19 cellular contexts compared by ENCODE assay signal in the genomic region with DNA sequence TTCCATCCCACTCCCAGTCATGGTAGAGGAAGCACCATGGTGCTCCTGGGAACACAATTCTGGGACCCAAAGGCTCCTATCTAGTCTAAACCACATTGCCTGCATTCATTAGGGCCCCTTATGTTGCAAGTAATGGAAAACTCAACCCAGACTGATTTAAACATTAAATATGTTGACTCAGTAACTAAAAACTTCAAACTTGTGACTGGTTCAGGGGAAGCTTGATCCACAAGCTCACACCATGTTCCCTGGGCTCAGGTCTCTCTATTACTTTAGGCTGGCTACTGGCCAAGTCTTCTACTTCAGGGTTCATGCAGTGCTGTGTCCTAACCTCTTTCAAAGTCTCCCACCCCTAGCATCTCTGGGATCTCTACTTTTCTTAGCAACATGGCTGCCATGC. TPM values are rescaled to one million over a fixed set of nuclear protein-coding genes. Genes with fewer than 3 reads are reported as not detected.
DNase-seq lines count a peak whose midpoint lies in the region; ATAC-seq, FAIRE-seq and TF ChIP-seq lines count a peak whose summit lies in the region.
"Had no signal": no experiment of that assay in that cellular context is flagged by ENCODE, and none has a peak within 500 bp of the region (broad histone marks: within the 10 kb centered on the region; RNA-seq: fewer than 3 reads in every experiment).

No MANE protein-coding gene starts in this region.

- no peak overlapping the region for H3K4me3 Mint-ChIP-seq in activated B cell treated with CpG ODN at 0.5 μM for 24 hours

- H3K4me2 ChIP-seq in HepG2 (ENCODE audit: low read depth, low read length): no peak overlapping the region

- intact Hi-C loops in HepG2 (cut with micrococcal nuclease; ENCODE audit: unreplicated experiment) (no loop called here), right lobe of liver (cut with DNase I) (no loop called here), activated B cell treated with CpG ODN at 0.5 μM for 24 hours (cut with micrococcal nuclease) (loop anchor here (2.0 kb wide), 1 partner anchor 17 kb away; no protein-coding TSS in a partner anchor)

- no peaks in the 10 kb centered on the region for H3K9me3 Mint-ChIP-seq in activated B cell treated with CpG ODN at 0.5 μM for 24 hours

- H3K36me3 ChIP-seq in HepG2 (replicated peaks in 1 of 2; ENCODE audit: control insufficient read depth in 1 of 2, insufficient read depth in 2 of 2, low read length in 2 of 2) (no peaks in the 10 kb centered on the region; a peak in 1 of 5 replicates), right lobe of liver (no peaks in the 10 kb centered on the region), tibial nerve (peaks cover 0 to 16% (median 0%) of the 10 kb centered on the region in 3 donors)

- H3K79me2 ChIP-seq in HepG2 (ENCODE audit: insufficient read depth, low read length): no peaks in the 10 kb centered on the region

- no peaks in the 10 kb centered on the region for H3K27me3 Mint-ChIP-seq in activated B cell treated with CpG ODN at 0.5 μM for 24 hours

- H3K9me3 ChIP-seq in HepG2 (ENCODE audit: low read length): no peaks in the 10 kb centered on the region
- no peaks in the 10 kb centered on the region for H3K9me3 ChIP-seq in right lobe of liver
- no peaks in the 10 kb centered on the region for H3K9me3 ChIP-seq in tibial nerve

- no peaks in the 10 kb centered on the region for H3K4me1 ChIP-seq in HepG2 (ENCODE audit: insufficient read depth, low read length)
- peaks cover 0 to 12% (median 2%) of the 10 kb centered on the region in 4 donors for H3K4me1 ChIP-seq in right lobe of liver
- no peaks in the 10 kb centered on the region for H3K4me1 ChIP-seq in tibial nerve

- H3K4me1 Mint-ChIP-seq in activated B cell treated with CpG ODN at 0.5 μM for 24 hours: peaks cover 10% of the 10 kb centered on the region

- no peak for TF ChIP-seq RAD21 in HepG2 (CRISPR knock-in tag; IDR thresholded peaks at IDR 0.05)

- TF ChIP-seq POLR2A in HepG2 (IDR thresholded peaks at IDR 0.05; ENCODE audit: insufficient read depth in 1 of 2, low read depth in 2 of 2, low read length in 2 of 2) (no peak), right lobe of liver (IDR thresholded peaks at IDR 0.05) (no peak), tibial nerve (IDR thresholded peaks at IDR 0.05) (no peak)

- H3K27ac Mint-ChIP-seq in activated B cell treated with CpG ODN at 0.5 μM for 24 hours: peak overlapping the region; percentile 9

- no peaks in the 10 kb centered on the region for H4K20me1 ChIP-seq in HepG2 (ENCODE audit: insufficient read depth, low read length)

- no peak for FAIRE-seq in HepG2 (lab: Jason Lieb, UNC)
- FAIRE-seq: GM19239 had no signal

- no peak overlapping the region for H3K9ac ChIP-seq in HepG2 (ENCODE audit: insufficient read depth, low read depth, low read length)

- ATAC-seq in HepG2: 0 out of 3 replicates have a peak, but pooled peaks have one; percentile 20
- no peak for ATAC-seq in right lobe of liver
- ATAC-seq in activated B cell treated with CpG ODN at 0.5 μM for 24 hours (ENCODE audit: low read depth): no peak
- no peak for ATAC-seq in activated CD4-positive, CD25-positive, alpha-beta regulatory T cell treated with anti-CD3 and anti-CD28 coated beads, Interleukin-2, amount 50 U/mL, for 24 hours
- ATAC-seq in HG02763 (IDR thresholded peaks at IDR 0.05; ENCODE audit: unreplicated experiment): no peak
- ATAC-seq: Panc1 had no signal

- H3K27ac ChIP-seq in HepG2 (ENCODE audit: extremely low read length, insufficient read depth, low read length) (no peak overlapping the region), right lobe of liver (no peak overlapping the region), tibial nerve (no peak overlapping the region)
- H3K27ac ChIP-seq: C4-2B had no signal

- H3K4me3 ChIP-seq in HepG2 (replicated peaks in 1 of 3; ENCODE audit: insufficient read depth in 1 of 3, low read depth in 2 of 3, low read length in 3 of 3): no peak overlapping the region
- no peak overlapping the region for H3K4me3 ChIP-seq in right lobe of liver
- no peak overlapping the region for H3K4me3 ChIP-seq in tibial nerve

- no peak overlapping the region for H2AFZ ChIP-seq in HepG2 (ENCODE audit: low read length)

- CTCF ChIA-PET in HepG2 (lab: Yijun Ruan, JAX; ENCODE audit: low intra/inter-chr PET ratio, low total read pairs) (no interaction called here), activated B cell treated with CpG ODN at 0.5 μM for 24 hours (lab: Charles Lee) (interaction anchor here (1.2 kb wide), 1 partner anchor 178 kb away, joined by 3 read pairs; no protein-coding TSS in a partner anchor)

- in situ Hi-C loops in HepG2 (cut with HindIII; ENCODE audit: extremely low pct_ligation_motif_present, low pct_unique_long_range_greater_than_20kb): no loop called here

- TF ChIP-seq EP300 in HepG2 (IDR thresholded peaks at IDR 0.05; ENCODE audit: low read depth in 2 of 2, low read length in 2 of 2) (no peak), HepG2 (CRISPR knock-in tag; IDR thresholded peaks at IDR 0.05; ENCODE audit: borderline replicate concordance) (no peak), tibial nerve (IDR thresholded peaks at IDR 0.05) (no peak)

- H3K27me3 ChIP-seq in HepG2 (ENCODE audit: control insufficient read depth in 1 of 2, insufficient read depth in 2 of 2, low read length in 2 of 2): 0 out of 5 replicates have a peak, but pooled peaks cover 0 to under 1% of the 10 kb centered on the region in 2 experiments
- no peaks in the 10 kb centered on the region for H3K27me3 ChIP-seq in right lobe of liver
- H3K27me3 ChIP-seq in tibial nerve: no peaks in the 10 kb centered on the region

- TF ChIP-seq CTCF in HepG2 (CRISPR knock-in tag; IDR thresholded peaks at IDR 0.05) (no peak), right lobe of liver (IDR thresholded peaks at IDR 0.05) (no peak), activated B cell treated with CpG ODN at 0.5 μM for 24 hours (IDR thresholded peaks at IDR 0.05) (no peak), tibial nerve (IDR thresholded peaks at IDR 0.05) (no peak)

- POLR2A ChIA-PET in HepG2 (lab: Yijun Ruan, JAX) (no interaction called here), activated B cell treated with CpG ODN at 0.5 μM for 24 hours (lab: Charles Lee) (interaction anchor here (0.7 kb wide), 1 partner anchor 134 kb away, joined by 5 read pairs; no protein-coding TSS in a partner anchor)

- H3K36me3 Mint-ChIP-seq in activated B cell treated with CpG ODN at 0.5 μM for 24 hours (ENCODE audit: low read depth): peaks cover 50% of the 10 kb centered on the region

- no peak for DNase-seq in HepG2 (ENCODE audit: low spot score)
- DNase-seq in right lobe of liver: no peak
- DNase-seq in activated B cell treated with CpG ODN at 0.5 μM for 24 hours: no peak
- DNase-seq in kidney tubule cell (ENCODE audit: low spot score): peak; percentile 45
- DNase-seq in activated CD4-positive, CD25-positive, alpha-beta regulatory T cell treated with anti-CD3 and anti-CD28 coated beads, Interleukin-2, amount 50 U/mL, for 72 hours: no peak
- DNase-seq in tibial nerve (ENCODE audit: low spot score in 2 of 2): no peak
- DNase-seq: DMS153, KG1, NCI-H1436, NCI-H2029 treated with DMSO at 0.1 percent for 48 hours, NCI-H510A, NCI-H82 had no signal

- no TSS peak for BruUV-seq in HepG2 (replicated peaks; lab: Mats Ljungman, UMichigan)

RNA-seq across cellular contexts. Expression of gene WNT16, which starts 13.1 kb away (rescaled TPM):
- total RNA-seq in HepG2 (2016; rRNA removed; fragmentation: Illumina TruSeq; extraction: Trizol) (not detected in 2 replicates), right lobe of liver (not detected), activated B cell treated with CpG ODN at 0.5 μM for 24 hours (4.9 and 6.7 TPM in 2 replicates), tibial nerve (under 1 TPM in 2 of 4 donors, not detected in 2; 0.20 to 0.21 TPM)
- total RNA-seq in HepG2 (2016; cell fraction: cytosol; rRNA removed; fragmentation: Illumina TruSeq; extraction: Trizol; ENCODE audit: low read depth): not detected in 2 replicates
- not detected in 2 replicates for total RNA-seq in HepG2 (2016; cell fraction: insoluble cytoplasmic fraction; rRNA removed; fragmentation: Illumina TruSeq; extraction: Trizol)
- total RNA-seq in HepG2 (2016; cell fraction: membrane; rRNA removed; fragmentation: Illumina TruSeq; extraction: Trizol): not detected in 2 replicates
- not detected in 2 replicates for total RNA-seq in HepG2 (2016; cell fraction: nucleus; rRNA removed; fragmentation: Illumina TruSeq; extraction: Trizol)
- not detected in 2 replicates for polyA plus RNA-seq in HepG2 (2011; rRNA removed)
- not detected in 2 replicates for polyA plus RNA-seq in HepG2 (2011; cell fraction: cytosol; rRNA removed)
- polyA plus RNA-seq in HepG2 (2011; cell fraction: nucleus; rRNA removed): not detected in 2 replicates
- polyA plus RNA-seq in HepG2 (2012): not detected in 2 replicates
- not detected in 2 replicates for polyA plus RNA-seq in HepG2 (2016; cell fraction: cytosol; fragmentation: Illumina TruSeq; extraction: Trizol; ENCODE audit: low read depth)
- not detected in 2 replicates for polyA plus RNA-seq in HepG2 (2016; cell fraction: insoluble cytoplasmic fraction; fragmentation: Illumina TruSeq; extraction: Trizol; ENCODE audit: low read depth)
- not detected in 2 replicates for polyA plus RNA-seq in HepG2 (2016; cell fraction: membrane; fragmentation: Illumina TruSeq; extraction: Trizol; ENCODE audit: low read depth)
- not detected in 2 replicates for polyA plus RNA-seq in HepG2 (2016; cell fraction: nucleus; fragmentation: Illumina TruSeq; extraction: Trizol; ENCODE audit: insufficient read depth, low read depth)
- not detected in 2 replicates for polyA minus RNA-seq in HepG2 (2011; rRNA and poly(A)+ RNA removed; ENCODE audit: low replicate concordance)
- polyA minus RNA-seq in HepG2 (2011; cell fraction: cytosol; rRNA and poly(A)+ RNA removed): not detected in 2 replicates
- polyA minus RNA-seq in HepG2 (2011; cell fraction: nucleus; rRNA and poly(A)+ RNA removed): not detected in 2 replicates
- total RNA-seq: A172, SK-MEL-5 had no signal

RNA-seq across cellular contexts. Expression of gene FAM3C, which starts 54.2 kb away (rescaled TPM):
- 11.3 and 14.6 TPM in 2 replicates for total RNA-seq in HepG2 (2016; rRNA removed; fragmentation: Illumina TruSeq; extraction: Trizol)
- 4.1 and 4.8 TPM in 2 replicates for total RNA-seq in HepG2 (2016; cell fraction: cytosol; rRNA removed; fragmentation: Illumina TruSeq; extraction: Trizol; ENCODE audit: low read depth)
- 10.6 and 13.1 TPM in 2 replicates for total RNA-seq in HepG2 (2016; cell fraction: insoluble cytoplasmic fraction; rRNA removed; fragmentation: Illumina TruSeq; extraction: Trizol)
- 12.2 and 12.7 TPM in 2 replicates for total RNA-seq in HepG2 (2016; cell fraction: membrane; rRNA removed; fragmentation: Illumina TruSeq; extraction: Trizol)
- total RNA-seq in HepG2 (2016; cell fraction: nucleus; rRNA removed; fragmentation: Illumina TruSeq; extraction: Trizol): 27.4 and 29.2 TPM in 2 replicates
- 13.0 and 16.0 TPM in 2 replicates for polyA plus RNA-seq in HepG2 (2011; rRNA removed)
- polyA plus RNA-seq in HepG2 (2011; cell fraction: cytosol; rRNA removed): 5.8 and 10.3 TPM in 2 replicates
- 5.8 and 7.8 TPM in 2 replicates for polyA plus RNA-seq in HepG2 (2011; cell fraction: nucleus; rRNA removed)
- polyA plus RNA-seq in HepG2 (2012): 27.2 and 34.9 TPM in 2 replicates
- 8.3 and 10.9 TPM in 2 replicates for polyA plus RNA-seq in HepG2 (2016; cell fraction: cytosol; fragmentation: Illumina TruSeq; extraction: Trizol; ENCODE audit: low read depth)
- polyA plus RNA-seq in HepG2 (2016; cell fraction: insoluble cytoplasmic fraction; fragmentation: Illumina TruSeq; extraction: Trizol; ENCODE audit: low read depth): 22.6 and 22.8 TPM in 2 replicates
- 18.0 and 19.8 TPM in 2 replicates for polyA plus RNA-seq in HepG2 (2016; cell fraction: membrane; fragmentation: Illumina TruSeq; extraction: Trizol; ENCODE audit: low read depth)
- polyA plus RNA-seq in HepG2 (2016; cell fraction: nucleus; fragmentation: Illumina TruSeq; extraction: Trizol; ENCODE audit: insufficient read depth, low read depth): 55.5 and 64.1 TPM in 2 replicates
- 2.5 and 4.8 TPM in 2 replicates for polyA minus RNA-seq in HepG2 (2011; rRNA and poly(A)+ RNA removed; ENCODE audit: low replicate concordance)
- 6.2 and 7.7 TPM in 2 replicates for polyA minus RNA-seq in HepG2 (2011; cell fraction: cytosol; rRNA and poly(A)+ RNA removed)
- 35.7 and 37.3 TPM in 2 replicates for polyA minus RNA-seq in HepG2 (2011; cell fraction: nucleus; rRNA and poly(A)+ RNA removed)
- 10 to 100 TPM; 13.6 to 41.3 (median 31.8) TPM for total RNA-seq in right lobe of liver
- 54.8 and 59.3 TPM in 2 replicates for total RNA-seq in activated B cell treated with CpG ODN at 0.5 μM for 24 hours
- 10 to 100 TPM; 38.9 to 52.0 (median 43.8) TPM for total RNA-seq in tibial nerve
